In genomic region chr15:35547775-35548364, GRCh38 we compare ENCODE assay signal across 1 cellular context.
A peak's percentile ranks its signal among the peaks of the same experiment; 100 is the strongest.
TF ChIP-seq lines count a peak whose summit lies in the region.

No MANE protein-coding gene starts in this region.

TF ChIP-seq in H1, 55 proteins besides CTCF, POLR2A, EP300 and RAD21:
- TF ChIP-seq RXRA (IDR thresholded peaks at IDR 0.05; ENCODE audit: insufficient read depth, low read depth, low read length) (no peak), CBX5 (IDR thresholded peaks at IDR 0.05; ENCODE audit: low read depth, low read length) (no peak), FOSL1 (IDR thresholded peaks at IDR 0.05; ENCODE audit: insufficient read depth, low read depth, low read length) (no peak), CHD2 (IDR thresholded peaks at IDR 0.05; ENCODE audit: low read length) (no peak), JUN (IDR thresholded peaks at IDR 0.05; ENCODE audit: low read depth, low read length) (no peak), SP2 (IDR thresholded peaks at IDR 0.05; ENCODE audit: low read length) (no peak), SIN3A (conservative IDR thresholded peaks at IDR 0.05 in 1 of 2, IDR thresholded peaks at IDR 0.05 in 1 of 2; ENCODE audit: low read depth in 1 of 2, low read length in 2 of 2) (0 out of 4 replicates have a peak, but pooled peaks of 1 of the 2 experiments have one; percentile 25), SP1 (IDR thresholded peaks at IDR 0.05; ENCODE audit: low read depth, low read length) (no peak; the same call in 1 of the 2 replicates), SP4 (IDR thresholded peaks at IDR 0.05; ENCODE audit: low read length) (no peak), BCL11A (IDR thresholded peaks at IDR 0.05; ENCODE audit: low read depth in 2 of 2, low read length in 2 of 2) (no peak), GABPA (IDR thresholded peaks at IDR 0.05; ENCODE audit: borderline replicate concordance, insufficient read depth, low read length) (no peak), USF2 (IDR thresholded peaks at IDR 0.05; ENCODE audit: low read length) (no peak), POLR2AphosphoS5 (IDR thresholded peaks at IDR 0.05; ENCODE audit: low read depth, low read length) (peak; percentile 56; the same call in 1 of the 2 replicates), YY1 (IDR thresholded peaks at IDR 0.05; ENCODE audit: low read depth, low read length) (peak; percentile 90), TAF1 (IDR thresholded peaks at IDR 0.05; ENCODE audit: low read depth, low read length) (no peak; the same call in 1 of the 2 replicates), ZNF274 (IDR thresholded peaks at IDR 0.05; ENCODE audit: borderline replicate concordance, extremely low read depth, low read length) (no peak), CBX8 (IDR thresholded peaks at IDR 0.05; ENCODE audit: borderline replicate concordance, low read depth, low read length) (no peak), EGR1 (IDR thresholded peaks at IDR 0.05; ENCODE audit: borderline replicate concordance, low read depth, low read length) (no peak), NRF1 (IDR thresholded peaks at IDR 0.05; ENCODE audit: low read depth, low read length) (no peak), RNF2 (IDR thresholded peaks at IDR 0.05; ENCODE audit: borderline replicate concordance, low read depth, low read length, missing control alignments, poor library complexity, severe bottlenecking) (no peak), ASH2L (IDR thresholded peaks at IDR 0.05; ENCODE audit: low read length) (peak; percentile 55), E2F6 (IDR thresholded peaks at IDR 0.05) (no peak), KDM5A (IDR thresholded peaks at IDR 0.05; ENCODE audit: low read length) (no peak), TBP (IDR thresholded peaks at IDR 0.05; ENCODE audit: low read depth, low read length) (peak; percentile 52), JUND (IDR thresholded peaks at IDR 0.05; ENCODE audit: low read length) (no peak), HDAC2 (IDR thresholded peaks at IDR 0.05; ENCODE audit: borderline replicate concordance in 1 of 2, low read depth in 2 of 2, low read length in 2 of 2) (no peak), MAFK (IDR thresholded peaks at IDR 0.05; ENCODE audit: low read depth, low read length) (no peak), POU5F1 (IDR thresholded peaks at IDR 0.05; ENCODE audit: low read depth, low read length) (peak; percentile 72; the same call in 1 of the 2 replicates), MAX (IDR thresholded peaks at IDR 0.05) (peak; percentile 55), KDM1A (IDR thresholded peaks at IDR 0.05; ENCODE audit: borderline replicate concordance, low read length) (no peak), CEBPB (IDR thresholded peaks at IDR 0.05; ENCODE audit: low read depth, low read length) (no peak), TAF7 (optimal IDR thresholded peaks at IDR 0.05; ENCODE audit: borderline replicate concordance, low read depth, low read length) (no peak), SAP30 (IDR thresholded peaks at IDR 0.05; ENCODE audit: insufficient read depth, insufficient replicate concordance, low read length) (no peak), KDM4A (IDR thresholded peaks at IDR 0.05; ENCODE audit: low read depth, low read length, severe bottlenecking) (no peak), SIRT6 (IDR thresholded peaks at IDR 0.05; ENCODE audit: low read length) (no peak), CHD1 (IDR thresholded peaks at IDR 0.05; ENCODE audit: low read depth, low read length) (no peak), SUZ12 (IDR thresholded peaks at IDR 0.05; ENCODE audit: low read length) (no peak), ATF2 (IDR thresholded peaks at IDR 0.05; ENCODE audit: low read length) (no peak), RFX5 (IDR thresholded peaks at IDR 0.05; ENCODE audit: borderline replicate concordance, low read depth, low read length) (no peak), CHD7 (IDR thresholded peaks at IDR 0.05; ENCODE audit: insufficient replicate concordance, low read length) (no peak), SRF (IDR thresholded peaks at IDR 0.05; ENCODE audit: low read depth, low read length) (no peak), PHF8 (conservative IDR thresholded peaks at IDR 0.05; ENCODE audit: low read depth, low read length) (no peak), RBBP5 (IDR thresholded peaks at IDR 0.05; ENCODE audit: borderline replicate concordance, low read depth, low read length) (0 out of 2 replicates have a peak, but pooled peaks have one; percentile 55), BRCA1 (IDR thresholded peaks at IDR 0.05; ENCODE audit: low read depth, low read length) (no peak), EZH2 (IDR thresholded peaks at IDR 0.05; ENCODE audit: low read depth, low read length, severe bottlenecking) (no peak), HDAC6 (IDR thresholded peaks at IDR 0.05; ENCODE audit: low read depth, low read length) (no peak), NANOG (IDR thresholded peaks at IDR 0.05; ENCODE audit: insufficient read depth, low read depth, low read length, poor library complexity, severe bottlenecking) (peak; percentile 88), BACH1 (IDR thresholded peaks at IDR 0.05; ENCODE audit: low read length) (no peak; the same call in 1 of the 2 replicates), CTBP2 (IDR thresholded peaks at IDR 0.05; ENCODE audit: borderline replicate concordance, insufficient read depth, insufficient read length, low read length) (no peak), TEAD4 (IDR thresholded peaks at IDR 0.05; ENCODE audit: low read depth, low read length) (no peak), CREB1 (IDR thresholded peaks at IDR 0.05) (0 out of 2 replicates have a peak, but pooled peaks have one; percentile 41), SIX5 (IDR thresholded peaks at IDR 0.05; ENCODE audit: low read depth, low read length) (no peak), TCF12 (IDR thresholded peaks at IDR 0.05; ENCODE audit: low read depth, low read length) (0 out of 2 replicates have a peak, but pooled peaks have one; percentile 3), ATF3 (IDR thresholded peaks at IDR 0.05; ENCODE audit: insufficient read depth, low read depth, low read length) (no peak), GTF2F1 (IDR thresholded peaks at IDR 0.05; ENCODE audit: borderline replicate concordance, low read depth, low read length) (no peak)
